In the genomic region with DNA sequence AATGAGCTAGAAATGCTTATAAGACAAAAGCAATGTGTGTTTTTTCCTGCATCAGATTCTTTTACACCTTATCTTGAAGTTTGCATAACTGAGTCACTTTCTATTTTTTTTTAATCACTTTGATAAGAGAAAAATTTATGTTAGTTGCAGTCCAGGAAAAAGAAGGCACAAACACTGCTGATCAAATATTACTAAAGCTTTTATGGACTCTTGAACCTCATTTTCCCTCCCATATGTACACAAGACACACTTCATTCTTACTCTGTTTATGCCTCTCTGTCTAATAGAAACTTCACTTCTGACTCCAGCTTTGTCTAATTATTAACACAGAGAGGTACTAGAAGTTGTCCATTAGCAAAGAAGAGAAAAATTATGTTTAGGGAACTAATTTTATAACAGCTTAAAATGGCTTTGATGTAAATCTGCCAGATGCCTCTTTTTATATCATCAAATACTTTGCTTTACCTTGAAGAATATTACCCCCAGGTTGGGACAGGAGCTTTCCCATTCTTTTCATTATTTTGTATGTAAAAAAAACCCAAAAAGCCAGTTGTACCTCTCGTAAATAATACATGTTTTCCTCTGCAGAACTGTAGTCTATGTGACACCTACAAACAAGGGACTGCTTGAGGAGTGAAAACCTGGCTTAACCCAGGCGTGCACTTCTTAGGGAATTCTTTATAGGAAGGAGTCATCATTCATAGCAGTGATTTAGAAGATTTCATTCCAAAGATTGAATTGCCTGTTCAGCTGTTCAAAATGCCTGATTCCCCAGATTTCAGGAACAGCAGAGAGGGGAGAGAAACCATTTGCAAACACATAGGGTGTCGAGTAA, we compare ENCODE assay signal across 1 cellular context.
A peak's percentile ranks its signal among the peaks of the same experiment; 100 is the strongest.
TF ChIP-seq lines count a peak whose summit lies in the region.

No MANE protein-coding gene starts in this region.

TF ChIP-seq in HepG2, 621 proteins besides CTCF, POLR2A, EP300 and RAD21 (continued from another document and continues in another):
- TF ChIP-seq, protein P1, sequence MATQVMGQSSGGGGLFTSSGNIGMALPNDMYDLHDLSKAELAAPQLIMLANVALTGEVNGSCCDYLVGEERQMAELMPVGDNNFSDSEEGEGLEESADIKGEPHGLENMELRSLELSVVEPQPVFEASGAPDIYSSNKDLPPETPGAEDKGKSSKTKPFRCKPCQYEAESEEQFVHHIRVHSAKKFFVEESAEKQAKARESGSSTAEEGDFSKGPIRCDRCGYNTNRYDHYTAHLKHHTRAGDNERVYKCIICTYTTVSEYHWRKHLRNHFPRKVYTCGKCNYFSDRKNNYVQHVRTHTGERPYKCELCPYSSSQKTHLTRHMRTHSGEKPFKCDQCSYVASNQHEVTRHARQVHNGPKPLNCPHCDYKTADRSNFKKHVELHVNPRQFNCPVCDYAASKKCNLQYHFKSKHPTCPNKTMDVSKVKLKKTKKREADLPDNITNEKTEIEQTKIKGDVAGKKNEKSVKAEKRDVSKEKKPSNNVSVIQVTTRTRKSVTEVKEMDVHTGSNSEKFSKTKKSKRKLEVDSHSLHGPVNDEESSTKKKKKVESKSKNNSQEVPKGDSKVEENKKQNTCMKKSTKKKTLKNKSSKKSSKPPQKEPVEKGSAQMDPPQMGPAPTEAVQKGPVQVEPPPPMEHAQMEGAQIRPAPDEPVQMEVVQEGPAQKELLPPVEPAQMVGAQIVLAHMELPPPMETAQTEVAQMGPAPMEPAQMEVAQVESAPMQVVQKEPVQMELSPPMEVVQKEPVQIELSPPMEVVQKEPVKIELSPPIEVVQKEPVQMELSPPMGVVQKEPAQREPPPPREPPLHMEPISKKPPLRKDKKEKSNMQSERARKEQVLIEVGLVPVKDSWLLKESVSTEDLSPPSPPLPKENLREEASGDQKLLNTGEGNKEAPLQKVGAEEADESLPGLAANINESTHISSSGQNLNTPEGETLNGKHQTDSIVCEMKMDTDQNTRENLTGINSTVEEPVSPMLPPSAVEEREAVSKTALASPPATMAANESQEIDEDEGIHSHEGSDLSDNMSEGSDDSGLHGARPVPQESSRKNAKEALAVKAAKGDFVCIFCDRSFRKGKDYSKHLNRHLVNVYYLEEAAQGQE (IDR thresholded peaks at IDR 0.05; ENCODE audit: borderline replicate concordance in 1 of 2, low read depth in 1 of 2, low read length in 2 of 2): no peak
- peak; percentile 69; the same call in 1 of the 2 replicates for TF ChIP-seq TBX3 (IDR thresholded peaks at IDR 0.05; ENCODE audit: borderline replicate concordance)
- TF ChIP-seq ZBTB8A (CRISPR knock-in tag; IDR thresholded peaks at IDR 0.05; ENCODE audit: borderline replicate concordance, low read depth): no peak
- peak; percentile 85; the same call in 1 of the 2 replicates for TF ChIP-seq GATA4 (IDR thresholded peaks at IDR 0.05; ENCODE audit: borderline replicate concordance, low read depth)
- TF ChIP-seq ZFP1 (CRISPR knock-in tag; IDR thresholded peaks at IDR 0.05): no peak
- TF ChIP-seq MIER3 (CRISPR knock-in tag; IDR thresholded peaks at IDR 0.05; ENCODE audit: borderline replicate concordance): peak; percentile 14; the same call in 1 of the 2 replicates
- TF ChIP-seq, protein P2, sequence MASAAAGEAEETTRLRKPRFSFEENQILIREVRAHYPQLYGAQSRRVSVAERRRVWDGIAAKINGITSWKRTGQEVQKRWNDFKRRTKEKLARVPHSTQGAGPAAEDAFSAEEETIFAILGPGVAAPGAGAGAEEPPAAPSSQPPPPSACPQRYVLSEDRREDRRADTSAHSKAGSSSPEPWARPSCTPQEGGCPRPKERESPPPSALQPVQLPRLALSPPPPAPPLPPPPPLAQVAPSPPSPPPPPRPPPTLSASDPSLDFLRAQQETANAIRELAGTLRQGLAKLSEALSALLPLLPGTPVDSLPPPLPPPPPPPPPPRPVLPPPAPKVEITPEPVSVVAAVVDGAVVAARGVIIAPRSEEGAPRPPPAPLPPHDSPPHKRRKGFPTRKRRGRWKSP (CRISPR knock-in tag; IDR thresholded peaks at IDR 0.05): no peak
- TF ChIP-seq BCL6 (CRISPR knock-in tag; IDR thresholded peaks at IDR 0.05): peak; percentile 99
- TF ChIP-seq KAT8 (CRISPR knock-in tag; IDR thresholded peaks at IDR 0.05): 0 out of 2 replicates have a peak, but pooled peaks have one; percentile 21
- TF ChIP-seq MAFF (IDR thresholded peaks at IDR 0.05; ENCODE audit: low read depth, low read length): peak; percentile 31; the same call in 1 of the 2 replicates
- peak; percentile 53; the same call in 1 of the 2 replicates for TF ChIP-seq SMAD3 (CRISPR knock-in tag; IDR thresholded peaks at IDR 0.05)
- TF ChIP-seq, protein P3, sequence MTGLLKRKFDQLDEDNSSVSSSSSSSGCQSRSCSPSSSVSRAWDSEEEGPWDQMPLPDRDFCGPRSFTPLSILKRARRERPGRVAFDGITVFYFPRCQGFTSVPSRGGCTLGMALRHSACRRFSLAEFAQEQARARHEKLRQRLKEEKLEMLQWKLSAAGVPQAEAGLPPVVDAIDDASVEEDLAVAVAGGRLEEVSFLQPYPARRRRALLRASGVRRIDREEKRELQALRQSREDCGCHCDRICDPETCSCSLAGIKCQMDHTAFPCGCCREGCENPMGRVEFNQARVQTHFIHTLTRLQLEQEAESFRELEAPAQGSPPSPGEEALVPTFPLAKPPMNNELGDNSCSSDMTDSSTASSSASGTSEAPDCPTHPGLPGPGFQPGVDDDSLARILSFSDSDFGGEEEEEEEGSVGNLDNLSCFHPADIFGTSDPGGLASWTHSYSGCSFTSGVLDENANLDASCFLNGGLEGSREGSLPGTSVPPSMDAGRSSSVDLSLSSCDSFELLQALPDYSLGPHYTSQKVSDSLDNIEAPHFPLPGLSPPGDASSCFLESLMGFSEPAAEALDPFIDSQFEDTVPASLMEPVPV (CRISPR knock-in tag; IDR thresholded peaks at IDR 0.05): 0 out of 2 replicates have a peak, but pooled peaks have one; percentile 2
- TF ChIP-seq HNF4G (IDR thresholded peaks at IDR 0.05; ENCODE audit: borderline replicate concordance, low read depth, low read length): peak; percentile 72
- no peak for TF ChIP-seq HNF4G (CRISPR knock-in tag; IDR thresholded peaks at IDR 0.05; ENCODE audit: borderline replicate concordance, low read depth)
- TF ChIP-seq ZNF430 (CRISPR knock-in tag; IDR thresholded peaks at IDR 0.05): 0 out of 2 replicates have a peak, but pooled peaks have one; percentile 1
- TF ChIP-seq KLF6 (CRISPR knock-in tag; IDR thresholded peaks at IDR 0.05): no peak
- peak; percentile 94 for TF ChIP-seq ISL2 (CRISPR knock-in tag; IDR thresholded peaks at IDR 0.05)
- TF ChIP-seq PHF5A (CRISPR knock-in tag; IDR thresholded peaks at IDR 0.05; ENCODE audit: low read depth, unreplicated experiment): peak; percentile 20
- TF ChIP-seq ZNF775 (CRISPR knock-in tag; IDR thresholded peaks at IDR 0.05; ENCODE audit: borderline replicate concordance): no peak
- TF ChIP-seq, protein P4, sequence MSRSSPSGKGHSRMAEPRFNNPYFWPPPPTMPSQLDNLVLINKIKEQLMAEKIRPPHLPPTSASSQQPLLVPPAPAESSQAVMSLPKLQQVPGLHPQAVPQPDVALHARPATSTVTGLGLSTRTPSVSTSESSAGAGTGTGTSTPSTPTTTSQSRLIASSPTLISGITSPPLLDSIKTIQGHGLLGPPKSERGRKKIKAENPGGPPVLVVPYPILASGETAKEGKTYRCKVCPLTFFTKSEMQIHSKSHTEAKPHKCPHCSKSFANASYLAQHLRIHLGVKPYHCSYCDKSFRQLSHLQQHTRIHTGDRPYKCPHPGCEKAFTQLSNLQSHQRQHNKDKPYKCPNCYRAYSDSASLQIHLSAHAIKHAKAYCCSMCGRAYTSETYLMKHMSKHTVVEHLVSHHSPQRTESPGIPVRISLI (CRISPR knock-in tag; IDR thresholded peaks at IDR 0.05; ENCODE audit: borderline replicate concordance): peak; percentile 78; the same call in 1 of the 2 replicates
- no peak for TF ChIP-seq MXI1 (IDR thresholded peaks at IDR 0.05; ENCODE audit: borderline replicate concordance, low read depth, low read length)
- TF ChIP-seq, protein P5, sequence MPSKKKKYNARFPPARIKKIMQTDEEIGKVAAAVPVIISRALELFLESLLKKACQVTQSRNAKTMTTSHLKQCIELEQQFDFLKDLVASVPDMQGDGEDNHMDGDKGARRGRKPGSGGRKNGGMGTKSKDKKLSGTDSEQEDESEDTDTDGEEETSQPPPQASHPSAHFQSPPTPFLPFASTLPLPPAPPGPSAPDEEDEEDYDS (CRISPR knock-in tag; IDR thresholded peaks at IDR 0.05): peak; percentile 16; the same call in 1 of the 2 replicates
- TF ChIP-seq HES4 (CRISPR knock-in tag; IDR thresholded peaks at IDR 0.05; ENCODE audit: borderline replicate concordance): no peak
- peak; percentile 46 for TF ChIP-seq HDAC1 (CRISPR knock-in tag; IDR thresholded peaks at IDR 0.05)
- TF ChIP-seq ZNF253 (CRISPR knock-in tag; IDR thresholded peaks at IDR 0.05; ENCODE audit: borderline replicate concordance): no peak
- TF ChIP-seq ZNF629 (CRISPR knock-in tag; conservative IDR thresholded peaks at IDR 0.05): no peak
- TF ChIP-seq ZNF75D (CRISPR knock-in tag; IDR thresholded peaks at IDR 0.05; ENCODE audit: borderline replicate concordance): no peak
- TF ChIP-seq, protein P6, sequence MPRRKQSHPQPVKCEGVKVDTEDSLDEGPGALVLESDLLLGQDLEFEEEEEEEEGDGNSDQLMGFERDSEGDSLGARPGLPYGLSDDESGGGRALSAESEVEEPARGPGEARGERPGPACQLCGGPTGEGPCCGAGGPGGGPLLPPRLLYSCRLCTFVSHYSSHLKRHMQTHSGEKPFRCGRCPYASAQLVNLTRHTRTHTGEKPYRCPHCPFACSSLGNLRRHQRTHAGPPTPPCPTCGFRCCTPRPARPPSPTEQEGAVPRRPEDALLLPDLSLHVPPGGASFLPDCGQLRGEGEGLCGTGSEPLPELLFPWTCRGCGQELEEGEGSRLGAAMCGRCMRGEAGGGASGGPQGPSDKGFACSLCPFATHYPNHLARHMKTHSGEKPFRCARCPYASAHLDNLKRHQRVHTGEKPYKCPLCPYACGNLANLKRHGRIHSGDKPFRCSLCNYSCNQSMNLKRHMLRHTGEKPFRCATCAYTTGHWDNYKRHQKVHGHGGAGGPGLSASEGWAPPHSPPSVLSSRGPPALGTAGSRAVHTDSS (CRISPR knock-in tag; conservative IDR thresholded peaks at IDR 0.05): no peak
- TF ChIP-seq RXRB (CRISPR knock-in tag; IDR thresholded peaks at IDR 0.05; ENCODE audit: borderline replicate concordance): peak; percentile 82
- TF ChIP-seq, protein P7, sequence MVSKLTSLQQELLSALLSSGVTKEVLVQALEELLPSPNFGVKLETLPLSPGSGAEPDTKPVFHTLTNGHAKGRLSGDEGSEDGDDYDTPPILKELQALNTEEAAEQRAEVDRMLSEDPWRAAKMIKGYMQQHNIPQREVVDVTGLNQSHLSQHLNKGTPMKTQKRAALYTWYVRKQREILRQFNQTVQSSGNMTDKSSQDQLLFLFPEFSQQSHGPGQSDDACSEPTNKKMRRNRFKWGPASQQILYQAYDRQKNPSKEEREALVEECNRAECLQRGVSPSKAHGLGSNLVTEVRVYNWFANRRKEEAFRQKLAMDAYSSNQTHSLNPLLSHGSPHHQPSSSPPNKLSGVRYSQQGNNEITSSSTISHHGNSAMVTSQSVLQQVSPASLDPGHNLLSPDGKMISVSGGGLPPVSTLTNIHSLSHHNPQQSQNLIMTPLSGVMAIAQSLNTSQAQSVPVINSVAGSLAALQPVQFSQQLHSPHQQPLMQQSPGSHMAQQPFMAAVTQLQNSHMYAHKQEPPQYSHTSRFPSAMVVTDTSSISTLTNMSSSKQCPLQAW (CRISPR knock-in tag; IDR thresholded peaks at IDR 0.05): no peak
- TF ChIP-seq, protein P8, sequence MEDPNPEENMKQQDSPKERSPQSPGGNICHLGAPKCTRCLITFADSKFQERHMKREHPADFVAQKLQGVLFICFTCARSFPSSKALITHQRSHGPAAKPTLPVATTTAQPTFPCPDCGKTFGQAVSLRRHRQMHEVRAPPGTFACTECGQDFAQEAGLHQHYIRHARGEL (CRISPR knock-in tag; IDR thresholded peaks at IDR 0.05): no peak
- TF ChIP-seq ZNF224 (CRISPR knock-in tag; IDR thresholded peaks at IDR 0.05): no peak
- TF ChIP-seq ZNF225 (CRISPR knock-in tag; IDR thresholded peaks at IDR 0.05): no peak
- TF ChIP-seq, protein P9, sequence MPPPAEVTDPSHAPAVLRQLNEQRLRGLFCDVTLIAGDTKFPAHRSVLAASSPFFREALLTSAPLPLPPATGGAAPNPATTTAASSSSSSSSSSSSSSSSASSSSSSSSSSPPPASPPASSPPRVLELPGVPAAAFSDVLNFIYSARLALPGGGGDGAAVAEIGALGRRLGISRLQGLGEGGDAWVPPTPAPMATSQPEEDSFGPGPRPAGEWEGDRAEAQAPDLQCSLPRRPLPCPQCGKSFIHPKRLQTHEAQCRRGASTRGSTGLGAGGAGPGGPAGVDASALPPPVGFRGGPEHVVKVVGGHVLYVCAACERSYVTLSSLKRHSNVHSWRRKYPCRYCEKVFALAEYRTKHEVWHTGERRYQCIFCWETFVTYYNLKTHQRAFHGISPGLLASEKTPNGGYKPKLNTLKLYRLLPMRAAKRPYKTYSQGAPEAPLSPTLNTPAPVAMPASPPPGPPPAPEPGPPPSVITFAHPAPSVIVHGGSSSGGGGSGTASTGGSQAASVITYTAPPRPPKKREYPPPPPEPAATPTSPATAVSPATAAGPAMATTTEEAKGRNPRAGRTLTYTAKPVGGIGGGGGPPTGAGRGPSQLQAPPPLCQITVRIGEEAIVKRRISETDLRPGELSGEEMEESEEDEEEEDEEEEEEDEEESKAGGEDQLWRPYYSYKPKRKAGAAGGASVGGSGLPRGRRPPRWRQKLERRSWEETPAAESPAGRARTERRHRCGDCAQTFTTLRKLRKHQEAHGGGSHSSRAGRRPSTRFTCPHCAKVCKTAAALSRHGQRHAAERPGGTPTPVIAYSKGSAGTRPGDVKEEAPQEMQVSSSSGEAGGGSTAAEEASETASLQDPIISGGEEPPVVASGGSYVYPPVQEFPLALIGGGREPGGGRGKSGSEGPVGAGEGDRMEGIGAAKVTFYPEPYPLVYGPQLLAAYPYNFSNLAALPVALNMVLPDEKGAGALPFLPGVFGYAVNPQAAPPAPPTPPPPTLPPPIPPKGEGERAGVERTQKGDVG (CRISPR knock-in tag; IDR thresholded peaks at IDR 0.05; ENCODE audit: borderline replicate concordance): no peak
- no peak for TF ChIP-seq XRCC5 (optimal IDR thresholded peaks at IDR 0.05; ENCODE audit: low read length)
- TF ChIP-seq ZKSCAN8 (CRISPR knock-in tag; IDR thresholded peaks at IDR 0.05; ENCODE audit: borderline replicate concordance): no peak
- TF ChIP-seq NR2F6 (IDR thresholded peaks at IDR 0.05): peak; percentile 58
- peak; percentile 52 for TF ChIP-seq NR2F6 (CRISPR knock-in tag; IDR thresholded peaks at IDR 0.05)
- no peak for TF ChIP-seq ZNF30 (CRISPR knock-in tag; IDR thresholded peaks at IDR 0.05)
- TF ChIP-seq ZNF296 (CRISPR knock-in tag; conservative IDR thresholded peaks at IDR 0.05): no peak
